In genomic region chr1:243851765-243852164, GRCh38 we compare ENCODE assay signal across 3 cellular contexts.
TF ChIP-seq lines count a peak whose summit lies in the region.

No MANE protein-coding gene starts in this region.

TF ChIP-seq in IMR-90, 13 proteins besides CTCF, POLR2A, EP300 and RAD21:
- TF ChIP-seq FOS (IDR thresholded peaks at IDR 0.05; ENCODE audit: low read depth, low read length) (no peak), MAFK (IDR thresholded peaks at IDR 0.05; ENCODE audit: low read depth, low read length) (no peak), NFE2L2 (IDR thresholded peaks at IDR 0.05; ENCODE audit: low read depth, low read length) (no peak), MAZ (IDR thresholded peaks at IDR 0.05; ENCODE audit: borderline replicate concordance, low read depth, low read length) (no peak), ELK1 (IDR thresholded peaks at IDR 0.05; ENCODE audit: borderline replicate concordance, low read depth, low read length) (no peak), SMC3 (IDR thresholded peaks at IDR 0.05; ENCODE audit: low read depth, low read length) (no peak)

TF ChIP-seq in GM12878, 131 proteins besides CTCF, POLR2A, EP300 and RAD21:
- TF ChIP-seq BMI1 (IDR thresholded peaks at IDR 0.05; ENCODE audit: borderline replicate concordance) (peak; percentile 60), MLLT1 (IDR thresholded peaks at IDR 0.05) (no peak)

TF ChIP-seq in GM12891, 5 proteins besides CTCF, POLR2A, EP300 and RAD21:
- TF ChIP-seq POLR2AphosphoS5 (IDR thresholded peaks at IDR 0.05; ENCODE audit: low read depth, low read length): no peak
